ENCODE assay signal across 1 cellular context in the genomic region with DNA sequence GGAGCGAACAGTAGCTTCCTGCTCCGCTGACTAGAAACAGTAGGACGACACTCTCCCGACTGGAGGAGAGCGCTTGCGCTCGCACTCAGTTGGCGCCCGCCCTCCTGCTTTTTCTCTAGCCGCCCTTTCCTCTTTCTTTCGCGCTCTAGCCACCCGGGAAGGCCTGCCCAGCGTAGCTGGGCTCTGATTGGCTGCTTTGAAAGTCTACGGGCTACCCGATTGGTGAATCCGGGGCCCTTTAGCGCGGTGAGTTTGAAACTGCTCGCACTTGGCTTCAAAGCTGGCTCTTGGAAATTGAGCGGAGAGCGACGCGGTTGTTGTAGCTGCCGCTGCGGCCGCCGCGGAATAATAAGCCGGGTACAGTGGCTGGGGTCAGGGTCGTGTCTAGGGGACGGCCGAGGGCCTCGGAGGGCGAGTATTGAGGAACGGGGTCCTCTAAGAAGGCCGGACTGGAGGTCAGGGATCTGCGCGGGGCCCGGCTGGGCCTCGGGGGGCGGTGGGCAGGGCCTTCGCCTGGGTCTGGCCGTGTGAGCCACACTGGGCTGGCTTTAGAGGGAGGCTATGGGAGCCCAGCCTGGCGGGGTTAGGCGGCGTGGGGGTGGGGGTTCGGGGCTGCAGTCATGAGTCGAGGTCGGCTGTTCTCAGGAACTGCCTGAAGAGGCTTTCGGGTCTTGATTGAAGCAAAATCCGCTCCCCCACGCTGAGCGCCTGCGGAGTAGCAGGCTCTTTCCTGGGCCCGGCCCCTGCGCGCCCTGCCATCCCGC.
A peak's percentile ranks its signal among the peaks of the same experiment; 100 is the strongest.
TF ChIP-seq lines count a peak whose summit lies in the region.

TSS of gene CDK1 (plus strand) at position 265 of the 764 bp plus-strand sequence. CDS start 1,688 bp downstream, outside the sequence.

TF ChIP-seq in HepG2, 621 proteins besides CTCF, POLR2A, EP300 and RAD21 (continued from another document and continues in another):
- TF ChIP-seq CBX5 (CRISPR knock-in tag; IDR thresholded peaks at IDR 0.05; ENCODE audit: borderline replicate concordance) (no peak), ISL2 (CRISPR knock-in tag; IDR thresholded peaks at IDR 0.05) (no peak), ZNF878 (CRISPR knock-in tag; IDR thresholded peaks at IDR 0.05) (peak; percentile 99), ZNF337 (CRISPR knock-in tag; IDR thresholded peaks at IDR 0.05; ENCODE audit: borderline replicate concordance, low read depth) (no peak), ZNF782 (CRISPR knock-in tag; IDR thresholded peaks at IDR 0.05; ENCODE audit: borderline replicate concordance) (no peak), CC2D1A (CRISPR knock-in tag; IDR thresholded peaks at IDR 0.05) (peak; percentile 97), CREM (IDR thresholded peaks at IDR 0.05) (peak; percentile 58), CREM (CRISPR knock-in tag; IDR thresholded peaks at IDR 0.05) (no peak), KDM4B (CRISPR knock-in tag; IDR thresholded peaks at IDR 0.05) (no peak), ZNF580 (CRISPR knock-in tag; IDR thresholded peaks at IDR 0.05; ENCODE audit: borderline replicate concordance, low read depth) (no peak), ATAD3A (CRISPR knock-in tag; IDR thresholded peaks at IDR 0.05) (no peak), ZNF441 (CRISPR knock-in tag; IDR thresholded peaks at IDR 0.05; ENCODE audit: borderline replicate concordance) (no peak), TMF1 (CRISPR knock-in tag; IDR thresholded peaks at IDR 0.05; ENCODE audit: low read depth) (peak; percentile 81; the same call in 1 of the 2 replicates), RXRB (CRISPR knock-in tag; IDR thresholded peaks at IDR 0.05; ENCODE audit: borderline replicate concordance) (no peak), HHEX (CRISPR knock-in tag; IDR thresholded peaks at IDR 0.05) (no peak), CENPT (CRISPR knock-in tag; IDR thresholded peaks at IDR 0.05; ENCODE audit: low read depth) (0 out of 2 replicates have a peak, but pooled peaks have one; percentile 35), HDAC1 (CRISPR knock-in tag; IDR thresholded peaks at IDR 0.05) (peak; percentile 99), RELA (CRISPR knock-in tag; IDR thresholded peaks at IDR 0.05) (no peak), ZNF709 (CRISPR knock-in tag; IDR thresholded peaks at IDR 0.05) (no peak; the same call in 1 of the 2 replicates), RARA (CRISPR knock-in tag; IDR thresholded peaks at IDR 0.05) (0 out of 2 replicates have a peak, but pooled peaks have one; percentile 5), ZNF275 (CRISPR knock-in tag; IDR thresholded peaks at IDR 0.05; ENCODE audit: borderline replicate concordance) (0 out of 2 replicates have a peak, but pooled peaks have one; percentile 30), ARHGAP35 (CRISPR knock-in tag; IDR thresholded peaks at IDR 0.05; ENCODE audit: borderline replicate concordance) (no peak), TRIM22 (IDR thresholded peaks at IDR 0.05) (no peak), ZNF724P (CRISPR knock-in tag; IDR thresholded peaks at IDR 0.05; ENCODE audit: borderline replicate concordance) (peak; percentile 97; the same call in 1 of the 2 replicates), CBX2 (IDR thresholded peaks at IDR 0.05; ENCODE audit: low read depth, low read length) (no peak), CBX2 (CRISPR knock-in tag; IDR thresholded peaks at IDR 0.05; ENCODE audit: low read depth) (peak; percentile 86; the same call in 1 of the 2 replicates), ZNF619 (CRISPR knock-in tag; IDR thresholded peaks at IDR 0.05) (no peak), ZNF772 (CRISPR knock-in tag; IDR thresholded peaks at IDR 0.05) (0 out of 2 replicates have a peak, but pooled peaks have one; percentile 26), ZNF10 (CRISPR knock-in tag; IDR thresholded peaks at IDR 0.05; ENCODE audit: borderline replicate concordance, low read depth) (no peak), ZNF331 (CRISPR knock-in tag; IDR thresholded peaks at IDR 0.05) (0 out of 2 replicates have a peak, but pooled peaks have one; percentile 21), ZNF788 (CRISPR knock-in tag; IDR thresholded peaks at IDR 0.05; ENCODE audit: borderline replicate concordance) (no peak; the same call in 1 of the 2 replicates), ZNF460 (CRISPR knock-in tag; IDR thresholded peaks at IDR 0.05; ENCODE audit: borderline replicate concordance) (no peak), ZNF800 (CRISPR knock-in tag; IDR thresholded peaks at IDR 0.05) (no peak), ZNF720 (CRISPR knock-in tag; IDR thresholded peaks at IDR 0.05) (no peak)
- TF ChIP-seq, protein P1, sequence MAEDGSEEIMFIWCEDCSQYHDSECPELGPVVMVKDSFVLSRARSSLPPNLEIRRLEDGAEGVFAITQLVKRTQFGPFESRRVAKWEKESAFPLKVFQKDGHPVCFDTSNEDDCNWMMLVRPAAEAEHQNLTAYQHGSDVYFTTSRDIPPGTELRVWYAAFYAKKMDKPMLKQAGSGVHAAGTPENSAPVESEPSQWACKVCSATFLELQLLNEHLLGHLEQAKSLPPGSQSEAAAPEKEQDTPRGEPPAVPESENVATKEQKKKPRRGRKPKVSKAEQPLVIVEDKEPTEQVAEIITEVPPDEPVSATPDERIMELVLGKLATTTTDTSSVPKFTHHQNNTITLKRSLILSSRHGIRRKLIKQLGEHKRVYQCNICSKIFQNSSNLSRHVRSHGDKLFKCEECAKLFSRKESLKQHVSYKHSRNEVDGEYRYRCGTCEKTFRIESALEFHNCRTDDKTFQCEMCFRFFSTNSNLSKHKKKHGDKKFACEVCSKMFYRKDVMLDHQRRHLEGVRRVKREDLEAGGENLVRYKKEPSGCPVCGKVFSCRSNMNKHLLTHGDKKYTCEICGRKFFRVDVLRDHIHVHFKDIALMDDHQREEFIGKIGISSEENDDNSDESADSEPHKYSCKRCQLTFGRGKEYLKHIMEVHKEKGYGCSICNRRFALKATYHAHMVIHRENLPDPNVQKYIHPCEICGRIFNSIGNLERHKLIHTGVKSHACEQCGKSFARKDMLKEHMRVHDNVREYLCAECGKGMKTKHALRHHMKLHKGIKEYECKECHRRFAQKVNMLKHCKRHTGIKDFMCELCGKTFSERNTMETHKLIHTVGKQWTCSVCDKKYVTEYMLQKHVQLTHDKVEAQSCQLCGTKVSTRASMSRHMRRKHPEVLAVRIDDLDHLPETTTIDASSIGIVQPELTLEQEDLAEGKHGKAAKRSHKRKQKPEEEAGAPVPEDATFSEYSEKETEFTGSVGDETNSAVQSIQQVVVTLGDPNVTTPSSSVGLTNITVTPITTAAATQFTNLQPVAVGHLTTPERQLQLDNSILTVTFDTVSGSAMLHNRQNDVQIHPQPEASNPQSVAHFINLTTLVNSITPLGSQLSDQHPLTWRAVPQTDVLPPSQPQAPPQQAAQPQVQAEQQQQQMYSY (CRISPR knock-in tag; IDR thresholded peaks at IDR 0.05) = no peak
- TF ChIP-seq, protein P2, sequence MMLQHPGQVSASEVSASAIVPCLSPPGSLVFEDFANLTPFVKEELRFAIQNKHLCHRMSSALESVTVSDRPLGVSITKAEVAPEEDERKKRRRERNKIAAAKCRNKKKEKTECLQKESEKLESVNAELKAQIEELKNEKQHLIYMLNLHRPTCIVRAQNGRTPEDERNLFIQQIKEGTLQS (CRISPR knock-in tag; IDR thresholded peaks at IDR 0.05) = no peak
- TF ChIP-seq, protein P3, sequence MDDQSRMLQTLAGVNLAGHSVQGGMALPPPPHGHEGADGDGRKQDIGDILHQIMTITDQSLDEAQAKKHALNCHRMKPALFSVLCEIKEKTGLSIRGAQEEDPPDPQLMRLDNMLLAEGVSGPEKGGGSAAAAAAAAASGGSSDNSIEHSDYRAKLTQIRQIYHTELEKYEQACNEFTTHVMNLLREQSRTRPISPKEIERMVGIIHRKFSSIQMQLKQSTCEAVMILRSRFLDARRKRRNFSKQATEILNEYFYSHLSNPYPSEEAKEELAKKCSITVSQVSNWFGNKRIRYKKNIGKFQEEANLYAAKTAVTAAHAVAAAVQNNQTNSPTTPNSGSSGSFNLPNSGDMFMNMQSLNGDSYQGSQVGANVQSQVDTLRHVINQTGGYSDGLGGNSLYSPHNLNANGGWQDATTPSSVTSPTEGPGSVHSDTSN (CRISPR knock-in tag; IDR thresholded peaks at IDR 0.05; ENCODE audit: borderline replicate concordance) = no peak
- TF ChIP-seq, protein P4, sequence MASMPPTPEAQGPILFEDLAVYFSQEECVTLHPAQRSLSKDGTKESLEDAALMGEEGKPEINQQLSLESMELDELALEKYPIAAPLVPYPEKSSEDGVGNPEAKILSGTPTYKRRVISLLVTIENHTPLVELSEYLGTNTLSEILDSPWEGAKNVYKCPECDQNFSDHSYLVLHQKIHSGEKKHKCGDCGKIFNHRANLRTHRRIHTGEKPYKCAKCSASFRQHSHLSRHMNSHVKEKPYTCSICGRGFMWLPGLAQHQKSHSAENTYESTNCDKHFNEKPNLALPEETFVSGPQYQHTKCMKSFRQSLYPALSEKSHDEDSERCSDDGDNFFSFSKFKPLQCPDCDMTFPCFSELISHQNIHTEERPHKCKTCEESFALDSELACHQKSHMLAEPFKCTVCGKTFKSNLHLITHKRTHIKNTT (CRISPR knock-in tag; IDR thresholded peaks at IDR 0.05) = no peak
- TF ChIP-seq, protein P5, sequence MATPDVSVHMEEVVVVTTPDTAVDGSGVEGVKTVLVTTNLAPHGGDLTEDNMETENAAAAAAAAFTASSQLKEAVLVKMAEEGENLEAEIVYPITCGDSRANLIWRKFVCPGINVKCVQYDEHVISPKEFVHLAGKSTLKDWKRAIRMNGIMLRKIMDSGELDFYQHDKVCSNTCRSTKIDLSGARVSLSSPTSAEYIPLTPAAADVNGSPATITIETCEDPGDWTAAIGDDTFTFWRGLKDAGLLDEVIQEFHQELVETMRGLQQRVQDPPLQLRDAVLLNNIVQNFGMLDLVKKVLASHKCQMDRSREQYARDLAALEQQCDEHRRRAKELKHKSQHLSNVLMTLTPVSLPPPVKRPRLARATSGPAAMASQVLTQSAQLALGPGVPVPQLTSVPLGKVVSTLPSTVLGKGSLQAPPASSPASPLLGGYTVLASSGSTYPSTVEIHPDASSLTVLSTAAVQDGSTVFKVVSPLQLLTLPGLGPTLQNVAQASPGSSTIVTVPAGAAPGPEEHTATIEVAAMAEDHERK (CRISPR knock-in tag; IDR thresholded peaks at IDR 0.05; ENCODE audit: low read depth) = no peak
- TF ChIP-seq, protein P6, sequence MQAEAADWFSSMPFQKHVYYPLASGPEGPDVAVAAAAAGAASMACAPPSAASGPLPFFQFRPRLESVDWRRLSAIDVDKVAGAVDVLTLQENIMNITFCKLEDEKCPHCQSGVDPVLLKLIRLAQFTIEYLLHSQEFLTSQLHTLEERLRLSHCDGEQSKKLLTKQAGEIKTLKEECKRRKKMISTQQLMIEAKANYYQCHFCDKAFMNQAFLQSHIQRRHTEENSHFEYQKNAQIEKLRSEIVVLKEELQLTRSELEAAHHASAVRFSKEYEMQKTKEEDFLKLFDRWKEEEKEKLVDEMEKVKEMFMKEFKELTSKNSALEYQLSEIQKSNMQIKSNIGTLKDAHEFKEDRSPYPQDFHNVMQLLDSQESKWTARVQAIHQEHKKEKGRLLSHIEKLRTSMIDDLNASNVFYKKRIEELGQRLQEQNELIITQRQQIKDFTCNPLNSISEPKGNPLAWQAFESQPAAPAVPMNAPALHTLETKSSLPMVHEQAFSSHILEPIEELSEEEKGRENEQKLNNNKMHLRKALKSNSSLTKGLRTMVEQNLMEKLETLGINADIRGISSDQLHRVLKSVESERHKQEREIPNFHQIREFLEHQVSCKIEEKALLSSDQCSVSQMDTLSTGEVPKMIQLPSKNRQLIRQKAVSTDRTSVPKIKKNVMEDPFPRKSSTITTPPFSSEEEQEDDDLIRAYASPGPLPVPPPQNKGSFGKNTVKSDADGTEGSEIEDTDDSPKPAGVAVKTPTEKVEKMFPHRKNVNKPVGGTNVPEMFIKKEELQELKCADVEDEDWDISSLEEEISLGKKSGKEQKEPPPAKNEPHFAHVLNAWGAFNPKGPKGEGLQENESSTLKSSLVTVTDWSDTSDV (CRISPR knock-in tag; IDR thresholded peaks at IDR 0.05) = 0 out of 2 replicates have a peak, but pooled peaks have one; percentile 52
- TF ChIP-seq, protein P7, sequence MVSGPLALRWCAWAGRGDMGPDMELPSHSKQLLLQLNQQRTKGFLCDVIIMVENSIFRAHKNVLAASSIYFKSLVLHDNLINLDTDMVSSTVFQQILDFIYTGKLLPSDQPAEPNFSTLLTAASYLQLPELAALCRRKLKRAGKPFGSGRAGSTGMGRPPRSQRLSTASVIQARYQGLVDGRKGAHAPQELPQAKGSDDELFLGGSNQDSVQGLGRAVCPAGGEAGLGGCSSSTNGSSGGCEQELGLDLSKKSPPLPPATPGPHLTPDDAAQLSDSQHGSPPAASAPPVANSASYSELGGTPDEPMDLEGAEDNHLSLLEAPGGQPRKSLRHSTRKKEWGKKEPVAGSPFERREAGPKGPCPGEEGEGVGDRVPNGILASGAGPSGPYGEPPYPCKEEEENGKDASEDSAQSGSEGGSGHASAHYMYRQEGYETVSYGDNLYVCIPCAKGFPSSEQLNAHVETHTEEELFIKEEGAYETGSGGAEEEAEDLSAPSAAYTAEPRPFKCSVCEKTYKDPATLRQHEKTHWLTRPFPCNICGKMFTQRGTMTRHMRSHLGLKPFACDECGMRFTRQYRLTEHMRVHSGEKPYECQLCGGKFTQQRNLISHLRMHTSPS (CRISPR knock-in tag; IDR thresholded peaks at IDR 0.05; ENCODE audit: low read depth) = no peak
